Comparison of ENCODE assay signal across 1 cellular context in genomic region chr2:200713003-200713703, GRCh38.
TF ChIP-seq lines count a peak whose summit lies in the region.

No MANE protein-coding gene starts in this region.

TF ChIP-seq in SK-N-SH, 30 proteins besides CTCF, POLR2A, EP300 and RAD21 (continued from another document):
- TF ChIP-seq MXI1 (IDR thresholded peaks at IDR 0.05; ENCODE audit: low read depth, low read length) (no peak; the same call in 1 of the 2 replicates), FOXJ3 (CRISPR knock-in tag; IDR thresholded peaks at IDR 0.05) (no peak), TCF12 (IDR thresholded peaks at IDR 0.05) (peak; percentile 41; the same call in 1 of the 2 replicates), RCOR1 (IDR thresholded peaks at IDR 0.05; ENCODE audit: low read length) (0 out of 2 replicates have a peak, but pooled peaks have one; percentile 38), SIN3A (IDR thresholded peaks at IDR 0.05; ENCODE audit: borderline replicate concordance, low read depth, low read length) (0 out of 2 replicates have a peak, but pooled peaks have one; percentile 40), JUND (IDR thresholded peaks at IDR 0.05) (peak; percentile 14; the same call in 1 of the 2 replicates), YY1 (IDR thresholded peaks at IDR 0.05; ENCODE audit: low read depth) (0 out of 2 replicates have a peak, but pooled peaks have one; percentile 23), NFIC (IDR thresholded peaks at IDR 0.05; ENCODE audit: borderline replicate concordance) (peak; percentile 21; the same call in 1 of the 2 replicates), EZH2phosphoT487 (IDR thresholded peaks at IDR 0.05; ENCODE audit: borderline replicate concordance, low read depth) (no peak), GABPA (IDR thresholded peaks at IDR 0.05; ENCODE audit: low read depth) (peak; percentile 40), TEAD4 (IDR thresholded peaks at IDR 0.05; ENCODE audit: borderline replicate concordance, insufficient read depth) (no peak), FOXM1 (IDR thresholded peaks at IDR 0.05; ENCODE audit: low read depth) (no peak), SMC3 (IDR thresholded peaks at IDR 0.05; ENCODE audit: low read depth, low read length) (peak; percentile 92), GATA2 (CRISPR knock-in tag; IDR thresholded peaks at IDR 0.05) (no peak), ELF1 (IDR thresholded peaks at IDR 0.05) (no peak), PBX3 (IDR thresholded peaks at IDR 0.05) (peak; percentile 67), USF1 (IDR thresholded peaks at IDR 0.05; ENCODE audit: borderline replicate concordance, low read depth) (no peak; the same call in 1 of the 2 replicates)
- TF ChIP-seq, protein P1, sequence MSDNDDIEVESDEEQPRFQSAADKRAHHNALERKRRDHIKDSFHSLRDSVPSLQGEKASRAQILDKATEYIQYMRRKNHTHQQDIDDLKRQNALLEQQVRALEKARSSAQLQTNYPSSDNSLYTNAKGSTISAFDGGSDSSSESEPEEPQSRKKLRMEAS (IDR thresholded peaks at IDR 0.05; ENCODE audit: low read depth) = peak; percentile 32; the same call in 1 of the 2 replicates
- TF ChIP-seq, protein P2, sequence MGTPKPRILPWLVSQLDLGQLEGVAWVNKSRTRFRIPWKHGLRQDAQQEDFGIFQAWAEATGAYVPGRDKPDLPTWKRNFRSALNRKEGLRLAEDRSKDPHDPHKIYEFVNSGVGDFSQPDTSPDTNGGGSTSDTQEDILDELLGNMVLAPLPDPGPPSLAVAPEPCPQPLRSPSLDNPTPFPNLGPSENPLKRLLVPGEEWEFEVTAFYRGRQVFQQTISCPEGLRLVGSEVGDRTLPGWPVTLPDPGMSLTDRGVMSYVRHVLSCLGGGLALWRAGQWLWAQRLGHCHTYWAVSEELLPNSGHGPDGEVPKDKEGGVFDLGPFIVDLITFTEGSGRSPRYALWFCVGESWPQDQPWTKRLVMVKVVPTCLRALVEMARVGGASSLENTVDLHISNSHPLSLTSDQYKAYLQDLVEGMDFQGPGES (IDR thresholded peaks at IDR 0.05; ENCODE audit: low read depth, low read length) = no peak
